ENCODE assay signal across 21 cellular contexts in genomic region chr11:126438691-126439090, GRCh38.
"Had no signal": no experiment of that assay in that cellular context is flagged by ENCODE, and none has a peak within 500 bp of the region (broad histone marks: within the 10 kb centered on the region; RNA-seq: fewer than 3 reads in every experiment).

No MANE protein-coding gene starts in this region.

- H3K36me3 ChIP-seq: neutrophil, ovary, prostate gland, tibial artery, WERI-Rb-1 had no signal

- ATAC-seq: activated CD8-positive, alpha-beta memory T cell treated with anti-CD3 and anti-CD28 coated beads, Interleukin-2, amount 10 ng/mL, durations not matched to agents 7 days and 5 days; activated CD8-positive, alpha-beta T cell treated with anti-CD3 and anti-CD28 coated beads for 36 hours; activated naive CD8-positive, alpha-beta T cell treated with anti-CD3 and anti-CD28 coated beads, Interleukin-2, amount 50 U/mL, for 24 hours; foreskin keratinocyte; stimulated activated effector memory CD8-positive, alpha-beta T cell treated with anti-CD3 and anti-CD28 coated beads, Interleukin-12 subunit alpha, Interleukin-12 subunit beta, amount 100 ng/mL, for 72 hours; stimulated activated naive CD8-positive, alpha-beta T cell treated with anti-CD3 and anti-CD28 coated beads, Interleukin-15, amount 100 ng/mL, for 72 hours had no signal

- H3K4me3 ChIP-seq: ovary, prostate gland, tibial artery had no signal

- H3K27ac ChIP-seq: foreskin keratinocyte, neutrophil, ovary, prostate gland, tibial artery, WERI-Rb-1 had no signal

- H3K27me3 ChIP-seq: neutrophil, ovary had no signal

- H3K9me3 ChIP-seq: neutrophil, ovary, prostate gland, tibial artery had no signal

- H3K4me1 ChIP-seq: foreskin keratinocyte, prostate gland had no signal

- DNase-seq: activated CD4-positive, alpha-beta T cell treated with anti-CD3 and anti-CD28 coated beads, Interleukin-2, amount 10 ng/mL, durations not matched to agents 7 days and 5 days; activated CD4-positive, CD25-positive, alpha-beta regulatory T cell treated with anti-CD3 and anti-CD28 coated beads, Interleukin-2, amount 50 U/mL, for 72 hours; activated CD8-positive, alpha-beta memory T cell treated with anti-CD3 and anti-CD28 coated beads, Interleukin-2, amount 10 ng/mL, durations not matched to agents 7 days and 5 days; activated CD8-positive, alpha-beta T cell treated with anti-CD3 and anti-CD28 coated beads for 36 hours; activated gamma-delta T cell; activated naive CD4-positive, alpha-beta T cell treated with anti-CD3 and anti-CD28 coated beads, Interleukin-2, amount 50 U/mL, for 16 hours; activated naive CD8-positive, alpha-beta T cell treated with anti-CD3 and anti-CD28 coated beads, Interleukin-2, amount 50 U/mL, for 24 hours; activated T-cell treated with anti-CD3 and anti-CD28 coated beads for 4 hours; cortex of kidney; endodermal cell; foreskin keratinocyte; hippocampal formation; ovary; stimulated activated CD4-positive, alpha-beta T cell treated with anti-CD3 and anti-CD28 coated beads, Interleukin-12 subunit alpha, Interleukin-12 subunit beta, amount 100 ng/mL, for 4 hours; stimulated activated naive CD8-positive, alpha-beta T cell treated with anti-CD3 and anti-CD28 coated beads, Interleukin-15, amount 100 ng/mL, for 72 hours; T1000; tibial artery; WERI-Rb-1 had no signal
